In the genomic region with DNA sequence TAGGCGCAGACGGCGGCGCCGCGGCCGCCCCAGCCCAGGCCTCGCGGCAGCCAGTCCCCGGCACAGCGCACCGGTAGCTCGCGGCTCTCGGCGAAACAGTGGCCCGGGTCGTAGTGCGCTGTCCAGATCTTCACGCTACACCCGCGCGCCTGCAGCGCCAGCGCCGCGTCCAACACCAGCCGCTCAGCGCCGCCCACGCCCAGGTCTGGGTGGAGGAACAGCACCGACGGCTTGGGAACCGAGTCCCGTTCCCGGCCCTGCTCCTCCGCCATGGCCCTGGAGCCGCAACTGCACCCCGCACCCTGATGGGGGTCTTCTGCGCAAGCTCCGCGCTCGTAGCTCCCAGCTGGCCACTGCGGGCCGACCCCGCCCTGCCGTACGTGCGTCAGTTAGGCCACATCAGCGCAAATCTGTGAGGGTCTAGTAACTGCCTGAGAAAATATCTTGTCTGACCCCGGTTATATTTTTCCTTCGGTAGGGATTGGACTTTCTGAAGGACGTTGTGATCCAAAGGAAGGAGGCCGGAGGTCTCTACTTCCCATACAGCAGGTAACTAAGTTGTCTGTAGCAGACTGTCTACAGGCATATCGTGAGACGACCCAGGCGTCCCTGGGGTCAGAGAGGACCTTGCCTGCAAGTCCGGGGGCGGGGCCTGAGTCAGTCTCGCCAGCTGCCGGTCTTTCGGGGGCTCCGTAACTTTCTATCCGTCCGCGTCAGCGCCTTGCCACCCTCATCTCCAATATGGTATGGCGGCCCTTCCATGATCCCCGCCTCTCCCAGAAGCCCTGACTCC, we compare ENCODE assay signal across 8 cellular contexts. TPM values are rescaled to one million over a fixed set of nuclear protein-coding genes. Genes with fewer than 3 reads are reported as not detected.
A peak's percentile ranks its signal among the peaks of the same experiment; 100 is the strongest.
DNase-seq lines count a peak whose midpoint lies in the region; ATAC-seq and TF ChIP-seq lines count a peak whose summit lies in the region.

A gene with protein sequence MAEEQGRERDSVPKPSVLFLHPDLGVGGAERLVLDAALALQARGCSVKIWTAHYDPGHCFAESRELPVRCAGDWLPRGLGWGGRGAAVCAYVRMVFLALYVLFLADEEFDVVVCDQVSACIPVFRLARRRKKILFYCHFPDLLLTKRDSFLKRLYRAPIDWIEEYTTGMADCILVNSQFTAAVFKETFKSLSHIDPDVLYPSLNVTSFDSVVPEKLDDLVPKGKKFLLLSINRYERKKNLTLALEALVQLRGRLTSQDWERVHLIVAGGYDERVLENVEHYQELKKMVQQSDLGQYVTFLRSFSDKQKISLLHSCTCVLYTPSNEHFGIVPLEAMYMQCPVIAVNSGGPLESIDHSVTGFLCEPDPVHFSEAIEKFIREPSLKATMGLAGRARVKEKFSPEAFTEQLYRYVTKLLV (minus strand): TSS at position 320 of the 793 bp plus-strand sequence. CDS start 48 bp downstream, at position 272.
A gene (plus strand): TSS at position 660 of the 793 bp plus-strand sequence. CDS start 82 bp downstream, at position 742.

- no peaks in the 10 kb centered on the region for H3K9me3 ChIP-seq in mucosa of descending colon

- DNase-seq in DMS 273 treated with DMSO at 0.1 percent for 48 hours (lab: John Stamatoyannopoulos, UW) = peak; percentile 91
- DNase-seq in OCI-M2 (lab: John Stamatoyannopoulos, UW; ENCODE audit: unreplicated experiment) = peak; percentile 64
- DNase-seq in activated T-cell treated with anti-CD3 and anti-CD28 coated beads for 48 hours (ENCODE audit: low read depth) = peak; percentile 92
- DNase-seq in epithelial cell of prostate (ENCODE audit: low read depth, low spot score) = peak; percentile 86
- peak; percentile 93 to 97 (median 96) for DNase-seq in mucosa of descending colon
- peak; percentile 93 for DNase-seq in stimulated activated CD8-positive, alpha-beta memory T cell treated with anti-CD3 and anti-CD28 coated beads, Interleukin-4, amount 100 ng/mL, for 24 hours (ENCODE audit: low read depth)

- peak within 1 kb of the TSS; percentile 100 for H3K27ac Mint-ChIP-seq in IgD-negative memory B cell

- ATAC-seq in GM21529 (IDR thresholded peaks at IDR 0.05; ENCODE audit: unreplicated experiment) (peak; percentile 89), mucosa of descending colon (peak; percentile 97)

- peak within 1 kb of the TSS; percentile 86 for H3K27ac ChIP-seq in epithelial cell of prostate

- peak within 1 kb of the TSS; percentile 98 for H3K4me3 ChIP-seq in mucosa of descending colon

- no peaks in the 10 kb centered on the region for H3K9me3 Mint-ChIP-seq in IgD-negative memory B cell

- H3K4me1 Mint-ChIP-seq in IgD-negative memory B cell = peaks cover 48 to 54% (median 53%) of the 10 kb centered on the region in 3 donors

- no peaks in the 10 kb centered on the region for H3K36me3 ChIP-seq in mucosa of descending colon (ENCODE audit: low read depth)

- no peaks in the 10 kb centered on the region for H3K27me3 Mint-ChIP-seq in IgD-negative memory B cell

- no peak for TF ChIP-seq CTCF in mucosa of descending colon (IDR thresholded peaks at IDR 0.05)

- H3K36me3 Mint-ChIP-seq in IgD-negative memory B cell = peaks cover 10% of the 10 kb centered on the region

- peak within 1 kb of the TSS; percentile 99 to 100 (median 100) for H3K4me3 Mint-ChIP-seq in IgD-negative memory B cell

- intact Hi-C loops in mucosa of descending colon (cut with DNase I, micrococcal nuclease) = no loop called here

- peaks cover 26% of the 10 kb centered on the region for H3K4me1 ChIP-seq in mucosa of descending colon (ENCODE audit: low read depth)

RNA-seq across cellular contexts. Expression of the first gene that starts in this region (rescaled TPM):
- 24.7 TPM for polyA plus RNA-seq in IgD-negative memory B cell
- 10 to 100 TPM; 27.0 to 30.5 (median 30.0) TPM for total RNA-seq in mucosa of descending colon

RNA-seq across cellular contexts. Expression of the second gene that starts in this region (rescaled TPM):
- polyA plus RNA-seq in IgD-negative memory B cell = 298 TPM
- total RNA-seq in mucosa of descending colon = 100 to 1,000 TPM in 1 of 3 donors, 10 to 100 TPM in 2; 81.5 to 122 (median 81.7) TPM

Comparison
In these comparisons a context has a peak if more than half of its experiments do, and no peak if none do; other contexts are left out.
1. Peak in every context shown above with its lines: DNase-seq, ATAC-seq, H3K4me3 ChIP-seq and H3K27ac ChIP-seq.